Comparison of ENCODE assay signal across 12 cellular contexts in genomic region chr19:44869728-44870470, GRCh38. TPM values are rescaled to one million over a fixed set of nuclear protein-coding genes. Genes with fewer than 3 reads are reported as not detected.
A peak's percentile ranks its signal among the peaks of the same experiment; 100 is the strongest.
DNase-seq lines count a peak whose midpoint lies in the region; ATAC-seq, FAIRE-seq and TF ChIP-seq lines count a peak whose summit lies in the region.
"Had no signal": no experiment of that assay in that cellular context is flagged by ENCODE, and none has a peak within 500 bp of the region (broad histone marks: within the 10 kb centered on the region; RNA-seq: fewer than 3 reads in every experiment).

No MANE protein-coding gene starts in this region.

- H3K36me3 ChIP-seq in SK-N-SH (replicated peaks in 1 of 2; ENCODE audit: control insufficient read depth in 1 of 2, insufficient read depth in 2 of 2, low read length in 1 of 2) = peaks cover 24 to 34% of the 10 kb centered on the region in 2 experiments
- H3K36me3 ChIP-seq in pancreas = peaks cover 0 to 20% (median 6%) of the 10 kb centered on the region in 3 donors
- H3K36me3 ChIP-seq in breast epithelium = no peaks in the 10 kb centered on the region

- no peaks in the 10 kb centered on the region for H3K9me2 ChIP-seq in SK-N-SH

- intact Hi-C loops in pancreas (cut with DNase I) = no loop called here
- intact Hi-C loops in breast epithelium (cut with DNase I; ENCODE audit: low total_unique reads) = no loop called here

- H3F3A ChIP-seq in SK-N-SH (replicated peaks; ENCODE audit: insufficient read depth) = peaks cover 35% of the 10 kb centered on the region

- H3K4me3 Mint-ChIP-seq in activated CD4-positive, alpha-beta T cell treated with anti-CD3 and anti-CD28 coated beads, Interleukin-2, amount 10 ng/mL, durations not matched to agents 7 days and 5 days = no peak overlapping the region

- peaks cover 41% of the 10 kb centered on the region for H3K79me2 ChIP-seq in SK-N-SH (ENCODE audit: insufficient read depth)

- H3K4me1 ChIP-seq in SK-N-SH (ENCODE audit: control insufficient read depth in 1 of 2, insufficient read depth in 2 of 2, low read depth in 1 of 2, low read length in 1 of 2) = peaks cover 0 to 7% of the 10 kb centered on the region in 2 experiments; a peak in 1 of 4 replicates
- H3K4me1 ChIP-seq in pancreas = peaks cover 0 to 3% (median 0%) of the 10 kb centered on the region in 3 donors
- no peaks in the 10 kb centered on the region for H3K4me1 ChIP-seq in breast epithelium

- H3K4me3 ChIP-seq in SK-N-SH (ENCODE audit: low read depth in 2 of 2, low read length in 1 of 2) (no peak overlapping the region), pancreas (no peak overlapping the region), breast epithelium (no peak overlapping the region)

- no peak for TF ChIP-seq POLR2A in breast epithelium (IDR thresholded peaks at IDR 0.05)

- H3K4me1 Mint-ChIP-seq in activated CD4-positive, alpha-beta T cell treated with anti-CD3 and anti-CD28 coated beads, Interleukin-2, amount 10 ng/mL, durations not matched to agents 7 days and 5 days = peaks cover 5% of the 10 kb centered on the region

- H3K27me3 ChIP-seq in SK-N-SH (ENCODE audit: insufficient read depth) = no peaks in the 10 kb centered on the region
- H3K27me3 ChIP-seq in pancreas = no peaks in the 10 kb centered on the region
- no peaks in the 10 kb centered on the region for H3K27me3 ChIP-seq in breast epithelium

- no peak for TF ChIP-seq EP300 in SK-N-SH (IDR thresholded peaks at IDR 0.05; ENCODE audit: borderline replicate concordance in 1 of 2, low read depth in 1 of 2, low read length in 1 of 2)

- peak in 3 of 4 donors; percentile 20 to 57 (median 40) for ATAC-seq in pancreas
- no peak for ATAC-seq in GM19452 (IDR thresholded peaks at IDR 0.05; ENCODE audit: unreplicated experiment)

- TF ChIP-seq RAD21 in SK-N-SH (IDR thresholded peaks at IDR 0.05; ENCODE audit: low read length) = no peak

- no peak overlapping the region for H3K27ac Mint-ChIP-seq in activated CD4-positive, alpha-beta T cell treated with anti-CD3 and anti-CD28 coated beads, Interleukin-2, amount 10 ng/mL, durations not matched to agents 7 days and 5 days

- FAIRE-seq in pancreas (lab: Jason Lieb, UNC) = no peak
- FAIRE-seq: GM12892 had no signal

- H2AFZ ChIP-seq in SK-N-SH (ENCODE audit: low read depth) = no peak overlapping the region

- H4K20me1 ChIP-seq in SK-N-SH (ENCODE audit: insufficient read depth) = 0 out of 2 replicates have a peak, but pooled peaks cover 4% of the 10 kb centered on the region

- H3K9ac ChIP-seq in SK-N-SH = no peak overlapping the region

- no peaks in the 10 kb centered on the region for H3K9me3 Mint-ChIP-seq in activated CD4-positive, alpha-beta T cell treated with anti-CD3 and anti-CD28 coated beads, Interleukin-2, amount 10 ng/mL, durations not matched to agents 7 days and 5 days

- no peaks in the 10 kb centered on the region for H3K9me3 ChIP-seq in SK-N-SH
- H3K9me3 ChIP-seq in pancreas = no peaks in the 10 kb centered on the region
- no peaks in the 10 kb centered on the region for H3K9me3 ChIP-seq in breast epithelium

- no peaks in the 10 kb centered on the region for H3K27me3 Mint-ChIP-seq in activated CD4-positive, alpha-beta T cell treated with anti-CD3 and anti-CD28 coated beads, Interleukin-2, amount 10 ng/mL, durations not matched to agents 7 days and 5 days

- no peaks in the 10 kb centered on the region for H3K36me3 Mint-ChIP-seq in activated CD4-positive, alpha-beta T cell treated with anti-CD3 and anti-CD28 coated beads, Interleukin-2, amount 10 ng/mL, durations not matched to agents 7 days and 5 days (ENCODE audit: low read depth)

- POLR2A ChIA-PET in SK-N-SH (lab: Yijun Ruan, JAX) = no interaction called here
- POLR2A ChIA-PET in activated CD4-positive, alpha-beta T cell treated with anti-CD3 and anti-CD28 coated beads, Interleukin-2, amount 10 ng/mL, durations not matched to agents 7 days and 5 days (lab: Charles Lee) = interaction anchor here (0.6 kb wide), 1 partner anchor 194 kb away, joined by 3 read pairs; no protein-coding TSS in a partner anchor

- peak overlapping the region in 1 of 2 experiments; percentile 75; a peak in 2 of 4 replicates for H3K27ac ChIP-seq in SK-N-SH (ENCODE audit: low read depth in 2 of 2, low read length in 1 of 2)
- peak overlapping the region in 1 of 4 donors; percentile 48 for H3K27ac ChIP-seq in pancreas
- peak overlapping the region in 1 of 2 donors; percentile 85 for H3K27ac ChIP-seq in breast epithelium

- TF ChIP-seq CTCF in SK-N-SH (IDR thresholded peaks at IDR 0.05) (no peak), pancreas (IDR thresholded peaks at IDR 0.05) (no peak), breast epithelium (IDR thresholded peaks at IDR 0.05) (no peak)

- DNase-seq in Daoy (ENCODE audit: low read depth) (peak; percentile 97), SK-N-SH (no peak), globus pallidus (ENCODE audit: low spot score) (peak; percentile 16), pancreas (peak in 2 of 6 donors; percentile 27 to 59), LoVo (ENCODE audit: low spot score) (no peak), breast epithelium (ENCODE audit: low spot score in 2 of 2) (no peak)
- DNase-seq in activated CD4-positive, alpha-beta T cell treated with anti-CD3 and anti-CD28 coated beads, Interleukin-2, amount 10 ng/mL, durations not matched to agents 7 days and 5 days = no peak
- DNase-seq: activated T-cell treated with anti-CD3 and anti-CD28 coated beads, Interleukin-2, amount 50 U/mL, for 48 hours; effector CD8-positive, alpha-beta T cell; NCI-H2029 treated with DMSO at 0.1 percent for 48 hours had no signal

- CTCF ChIA-PET in SK-N-SH (lab: Yijun Ruan, JAX) = interaction anchor here (1.5 kb wide), 1 partner anchor 146 kb away, joined by 3 read pairs; no protein-coding TSS in a partner anchor
- CTCF ChIA-PET in activated CD4-positive, alpha-beta T cell treated with anti-CD3 and anti-CD28 coated beads, Interleukin-2, amount 10 ng/mL, durations not matched to agents 7 days and 5 days (lab: Charles Lee) = no interaction called here

- 0 out of 2 replicates have a peak overlapping the region, but pooled peaks have one; percentile 3 for H3K4me2 ChIP-seq in SK-N-SH

- 70% methylated on average over 13 of the region's 13 CpGs for WGBS in SK-N-SH (ENCODE audit: low lambda C conversion rate)
- 74 to 79% methylated on average over 13 of the region's 13 CpGs for WGBS in pancreas, 2 donors

TF ChIP-seq in SK-N-SH, 30 proteins besides CTCF, POLR2A, EP300 and RAD21 (continues in another document):
- TF ChIP-seq ZBTB33 (IDR thresholded peaks at IDR 0.05; ENCODE audit: borderline replicate concordance, low read depth) = no peak
- peak; percentile 22; the same call in 1 of the 2 replicates for TF ChIP-seq JUND (IDR thresholded peaks at IDR 0.05)

RNA-seq across cellular contexts. Expression of gene TOMM40, which starts 21.2 kb away (rescaled TPM):
- total RNA-seq in Daoy (2014; rRNA removed; shearing (Covaris generic)) = 170 and 179 TPM in 2 replicates
- polyA plus RNA-seq in SK-N-SH (2012; rRNA removed) (66.9 and 78.9 TPM in 2 replicates), pancreas (10 to 100 TPM; 17.4 to 18.3 TPM)
- 35.9 and 62.2 TPM in 2 replicates for polyA plus RNA-seq in SK-N-SH (2012; cell fraction: cytosol; rRNA removed)
- 55.6 and 65.1 TPM in 2 replicates for polyA plus RNA-seq in SK-N-SH (2012; cell fraction: nucleus; rRNA removed)
- total RNA-seq in pancreas (10 to 100 TPM; 12.8 to 28.8 (median 17.4) TPM), breast epithelium (10 to 100 TPM; 32.9 to 48.2 (median 39.7) TPM)
- total RNA-seq in activated CD4-positive, alpha-beta T cell treated with anti-CD3 and anti-CD28 coated beads, Interleukin-2, amount 10 ng/mL, durations not matched to agents 7 days and 5 days = 10 to 100 TPM; 55.7 to 65.3 TPM

RNA-seq across cellular contexts. Expression of gene NECTIN2, which starts 23.8 kb away (rescaled TPM):
- total RNA-seq in Daoy (2014; rRNA removed; shearing (Covaris generic)) = 66.4 and 73.7 TPM in 2 replicates
- 96.6 and 121 TPM in 2 replicates for polyA plus RNA-seq in SK-N-SH (2012; rRNA removed)
- polyA plus RNA-seq in SK-N-SH (2012; cell fraction: cytosol; rRNA removed) = 57.7 and 82.2 TPM in 2 replicates
- 94.1 and 94.2 TPM in 2 replicates for polyA plus RNA-seq in SK-N-SH (2012; cell fraction: nucleus; rRNA removed)
- total RNA-seq in pancreas = 100 to 1,000 TPM in 1 of 6 donors, 10 to 100 TPM in 5; 26.7 to 101 (median 40.2) TPM
- polyA plus RNA-seq in pancreas = 100 to 1,000 TPM in 1 of 2 donors, 10 to 100 TPM in 1; 93.6 to 101 TPM
- total RNA-seq in breast epithelium = 100 to 1,000 TPM in 1 of 3 donors, 10 to 100 TPM in 2; 28.0 to 114 (median 86.6) TPM
- not detected for total RNA-seq in activated CD4-positive, alpha-beta T cell treated with anti-CD3 and anti-CD28 coated beads, Interleukin-2, amount 10 ng/mL, durations not matched to agents 7 days and 5 days

RNA-seq across cellular contexts. Expression of gene APOE, which starts 35.7 kb away (rescaled TPM):
- total RNA-seq in Daoy (2014; rRNA removed; shearing (Covaris generic)) = 0.86 and 1.6 TPM in 2 replicates
- polyA plus RNA-seq in SK-N-SH (2012; rRNA removed) (56.0 and 65.7 TPM in 2 replicates), pancreas (10 to 100 TPM; 14.8 to 45.1 TPM)
- 35.0 and 48.7 TPM in 2 replicates for polyA plus RNA-seq in SK-N-SH (2012; cell fraction: cytosol; rRNA removed)
- polyA plus RNA-seq in SK-N-SH (2012; cell fraction: nucleus; rRNA removed) = 58.4 and 73.3 TPM in 2 replicates
- total RNA-seq in pancreas (100 to 1,000 TPM in 1 of 6 donors, 10 to 100 TPM in 3, 1 to 10 TPM in 2; 3.1 to 379 (median 16.5) TPM), breast epithelium (1,000 to 10,000 TPM in 2 of 3 donors, 100 to 1,000 TPM in 1; 439 to 1,162 (median 1,092) TPM)
- under 1 TPM; 0.45 to 0.75 TPM for total RNA-seq in activated CD4-positive, alpha-beta T cell treated with anti-CD3 and anti-CD28 coated beads, Interleukin-2, amount 10 ng/mL, durations not matched to agents 7 days and 5 days

RNA-seq across cellular contexts. Expression of gene APOC1, which starts 44.5 kb away (rescaled TPM):
- total RNA-seq in Daoy (2014; rRNA removed; shearing (Covaris generic)) = 4.4 and 24.5 TPM in 2 replicates
- polyA plus RNA-seq in SK-N-SH (2012; rRNA removed) (0.73 and 2.7 TPM in 2 replicates), pancreas (1 to 10 TPM; 5.0 to 7.6 TPM)
- polyA plus RNA-seq in SK-N-SH (2012; cell fraction: cytosol; rRNA removed) = 0.98 and 1.0 TPM in 2 replicates
- 0.21 and 2.9 TPM in 2 replicates for polyA plus RNA-seq in SK-N-SH (2012; cell fraction: nucleus; rRNA removed)
- total RNA-seq in pancreas (100 to 1,000 TPM in 1 of 6 donors, 10 to 100 TPM in 1, 1 to 10 TPM in 4; 1.1 to 213 (median 5.7) TPM), breast epithelium (100 to 1,000 TPM in 1 of 3 donors, 10 to 100 TPM in 2; 59.0 to 285 (median 78.7) TPM)
- not detected for total RNA-seq in activated CD4-positive, alpha-beta T cell treated with anti-CD3 and anti-CD28 coated beads, Interleukin-2, amount 10 ng/mL, durations not matched to agents 7 days and 5 days

Comparison
In these comparisons a context has a peak if more than half of its experiments do, and no peak if none do; other contexts are left out.
1. DNase-seq: peak in Daoy (single experiment) and globus pallidus (single experiment); none in SK-N-SH (single experiment), LoVo (single experiment), breast epithelium (0 of 2) and activated CD4-positive, alpha-beta T cell treated with anti-CD3 and anti-CD28 coated beads, Interleukin-2, amount 10 ng/mL, durations not matched to agents 7 days and 5 days (single experiment).
2. RNA of gene NECTIN2, which starts 23.8 kb away (total RNA-seq): 28.0 to 114 TPM in breast epithelium, 66.4 to 73.7 TPM in Daoy and 26.7 to 101 TPM in pancreas; not detected in activated CD4-positive, alpha-beta T cell treated with anti-CD3 and anti-CD28 coated beads, Interleukin-2, amount 10 ng/mL, durations not matched to agents 7 days and 5 days; every median in the first group is over 10 times any median in the second.